12 cellular contexts compared by ENCODE assay signal in genomic region chr1:224879404-224879803, GRCh38. TPM values are rescaled to one million over a fixed set of nuclear protein-coding genes. Genes with fewer than 3 reads are reported as not detected.
DNase-seq lines count a peak whose midpoint lies in the region; ATAC-seq and TF ChIP-seq lines count a peak whose summit lies in the region.
"Had no signal": no experiment of that assay in that cellular context is flagged by ENCODE, and none has a peak within 500 bp of the region (broad histone marks: within the 10 kb centered on the region; RNA-seq: fewer than 3 reads in every experiment).

No MANE protein-coding gene starts in this region.

- peaks cover 28% of the 10 kb centered on the region for H3K4me1 Mint-ChIP-seq in progenitor cell of endocrine pancreas (ENCODE audit: low read depth)

- POLR2A ChIA-PET in HEK293T (lab: Yijun Ruan, JAX): interaction anchor here (0.5 to 0.6 kb wide), 2 partner anchors 91 to 333 kb away, joined by 3 to 4 read pairs; no protein-coding TSS in a partner anchor

- TF ChIP-seq CTCF in progenitor cell of endocrine pancreas (IDR thresholded peaks at IDR 0.05; ENCODE audit: unreplicated experiment): no peak

- ATAC-seq in HG03039 (IDR thresholded peaks at IDR 0.05; ENCODE audit: unreplicated experiment): no peak
- ATAC-seq: natural killer cell treated with Interleukin-12 subunit alpha and Interleukin-12 subunit beta and Interleukin-15 and Interleukin-18, amount 100 ng/mL, for 72 hours had no signal

- no peak overlapping the region for H3K27ac Mint-ChIP-seq in progenitor cell of endocrine pancreas
- H3K27ac Mint-ChIP-seq: activated naive CD4-positive, alpha-beta T cell treated with anti-CD3 and anti-CD28 coated beads for 36 hours; natural killer cell treated with Interleukin-12 subunit alpha and Interleukin-12 subunit beta and Interleukin-15 and Interleukin-18, amount 100 ng/mL, for 72 hours had no signal

- H3K27me3 Mint-ChIP-seq in progenitor cell of endocrine pancreas: no peaks in the 10 kb centered on the region

- no peak for DNase-seq in HEK293T (ENCODE audit: extremely low spot score)
- peak; percentile 84 for DNase-seq in amniotic epithelial cell (ENCODE audit: low read depth)
- peak; percentile 64 for DNase-seq in iris pigment epithelial cell (ENCODE audit: low read depth)
- peak; percentile 57 for DNase-seq in stromal cell of bone marrow (ENCODE audit: low read depth)
- DNase-seq in activated T-cell treated with anti-CD3 and anti-CD28 coated beads, Interleukin-2, amount 50 U/mL, for 48 hours: no peak
- DNase-seq in progenitor cell of endocrine pancreas (ENCODE audit: low spot score, unreplicated experiment): no peak
- DNase-seq: activated naive CD4-positive, alpha-beta T cell treated with anti-CD3 and anti-CD28 coated beads for 36 hours; NCI-H1105; NCI-H526; SIG-M5 had no signal

- no peak overlapping the region for H3K4me3 Mint-ChIP-seq in progenitor cell of endocrine pancreas (ENCODE audit: low read depth)
- H3K4me3 Mint-ChIP-seq: activated naive CD4-positive, alpha-beta T cell treated with anti-CD3 and anti-CD28 coated beads for 36 hours; natural killer cell treated with Interleukin-12 subunit alpha and Interleukin-12 subunit beta and Interleukin-15 and Interleukin-18, amount 100 ng/mL, for 72 hours had no signal

- H3K36me3 Mint-ChIP-seq in progenitor cell of endocrine pancreas (ENCODE audit: insufficient read depth): no peaks in the 10 kb centered on the region
- H3K36me3 Mint-ChIP-seq: natural killer cell treated with Interleukin-12 subunit alpha and Interleukin-12 subunit beta and Interleukin-15 and Interleukin-18, amount 100 ng/mL, for 72 hours had no signal

- CTCF ChIA-PET in HEK293T (lab: Yijun Ruan, JAX): no interaction called here

- no peaks in the 10 kb centered on the region for H3K9me3 Mint-ChIP-seq in progenitor cell of endocrine pancreas (ENCODE audit: low read depth)
- H3K9me3 Mint-ChIP-seq: activated naive CD4-positive, alpha-beta T cell treated with anti-CD3 and anti-CD28 coated beads for 36 hours; natural killer cell treated with Interleukin-12 subunit alpha and Interleukin-12 subunit beta and Interleukin-15 and Interleukin-18, amount 100 ng/mL, for 72 hours had no signal

TF ChIP-seq in HEK293T, 16 proteins besides CTCF, POLR2A, EP300 and RAD21:
- no peak for TF ChIP-seq FOXK2 (IDR thresholded peaks at IDR 0.05)
- TF ChIP-seq CTBP1 (IDR thresholded peaks at IDR 0.05; ENCODE audit: borderline replicate concordance): no peak
- TF ChIP-seq BHLHE40 (IDR thresholded peaks at IDR 0.05; ENCODE audit: borderline replicate concordance): no peak
- peak; percentile 47 for TF ChIP-seq PKNOX1 (IDR thresholded peaks at IDR 0.05)
- no peak for TF ChIP-seq FOXA1 (IDR thresholded peaks at IDR 0.05)
- TF ChIP-seq LEF1 (IDR thresholded peaks at IDR 0.05; ENCODE audit: borderline replicate concordance): no peak
- TF ChIP-seq HDGF (IDR thresholded peaks at IDR 0.05; ENCODE audit: borderline replicate concordance): no peak

RNA-seq across cellular contexts. Expression of gene DNAH14, which starts 50.1 kb away (rescaled TPM):
- total RNA-seq in progenitor cell of endocrine pancreas: 71.7 and 77.7 TPM in 2 replicates

Comparison
In these comparisons a context has a peak if more than half of its experiments do, and no peak if none do; other contexts are left out.
1. DNase-seq: peak in amniotic epithelial cell (single experiment), iris pigment epithelial cell (single experiment) and stromal cell of bone marrow (single experiment); none in HEK293T (single experiment), activated T-cell treated with anti-CD3 and anti-CD28 coated beads, Interleukin-2, amount 50 U/mL, for 48 hours (0 of 2) and progenitor cell of endocrine pancreas (single experiment).